ENCODE assay signal across 26 cellular contexts in genomic region chr3:6516143-6516542, GRCh38.
"Had no signal": no experiment of that assay in that cellular context is flagged by ENCODE, and none has a peak within 500 bp of the region (broad histone marks: within the 10 kb centered on the region; RNA-seq: fewer than 3 reads in every experiment).

No MANE protein-coding gene starts in this region.

- H2AFZ ChIP-seq: PC-9 had no signal

- H3K4me1 ChIP-seq: Peyer's patch, SJCRH30 had no signal

- H3K27ac ChIP-seq: PC-9, Peyer's patch, SJCRH30 had no signal

- ATAC-seq: HepG2, Right ventricle myocardium inferior, SK-N-SH treated with all-trans-retinoic acid at 6 μM for 48 hours had no signal

- H3K27me3 ChIP-seq: Peyer's patch, SJCRH30 had no signal

- DNase-seq: IMR-90; Karpas-422; KG1; MM.1S; NCI-H1105; NCI-H1417; NCI-H1436 treated with DMSO at 0.1 percent for 48 hours; NCI-H187; NCI-H2029; NCI-H2081 treated with DMSO at 0.1 percent for 48 hours; NCI-H2171; NCI-H226; NCI-H446; NCI-H510A; NCI-H526 treated with DMSO at 0.1 percent for 48 hours; NCI-H774; NK-92 treated with Interleukin-12 subunit alpha and Interleukin-12 subunit beta, amount 100 ng/mL, for 24 hours; OCI-M1; PC-9; Peyer's patch; SHP77 treated with DMSO at 0.1 percent for 48 hours; SJCRH30; T-helper 2 cell had no signal

- H3K4me2 ChIP-seq: PC-9 had no signal

- H3K4me3 ChIP-seq: PC-9, Peyer's patch, SJCRH30 had no signal

- H3K36me3 ChIP-seq: Peyer's patch, SJCRH30 had no signal

- H3K9me3 ChIP-seq: Peyer's patch, SJCRH30 had no signal
